In the genomic region with DNA sequence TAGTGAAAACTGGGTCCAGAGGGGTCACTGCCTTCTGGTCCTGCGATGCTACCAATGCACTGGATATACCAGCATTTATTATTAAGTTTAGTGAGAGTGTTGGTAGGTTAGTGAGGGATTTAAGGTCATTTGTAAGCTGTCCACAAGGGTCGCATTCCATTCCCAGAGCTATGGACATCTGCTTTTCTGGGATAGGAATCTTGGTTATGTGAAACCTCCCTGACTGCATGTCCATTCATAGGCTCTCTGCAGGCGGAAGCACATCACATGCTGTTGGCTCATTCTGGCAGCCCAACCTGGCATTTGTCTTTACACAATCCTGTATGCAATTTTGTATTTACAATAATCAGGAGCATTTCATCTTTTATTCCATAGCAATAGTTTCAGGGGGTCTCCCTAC, we compare ENCODE assay signal across 10 cellular contexts. TPM values are rescaled to one million over a fixed set of nuclear protein-coding genes. Genes with fewer than 3 reads are reported as not detected.
"Had no signal": no experiment of that assay in that cellular context is flagged by ENCODE, and none has a peak within 500 bp of the region (broad histone marks: within the 10 kb centered on the region; RNA-seq: fewer than 3 reads in every experiment).

No MANE protein-coding gene starts in this region.

RNA-seq across cellular contexts. Expression of a gene that starts 21.2 kb away (rescaled TPM):
- total RNA-seq: activated B cell treated with CpG ODN at 0.5 μM for 24 hours; activated CD4-positive, alpha-beta T cell treated with anti-CD3 and anti-CD28 coated beads, Interleukin-2, amount 10 ng/mL, durations not matched to agents 24 days and 14 days; activated CD8-positive, alpha-beta memory T cell treated with anti-CD3 and anti-CD28 coated beads, Interleukin-2, amount 10 ng/mL, durations not matched to agents 7 days and 5 days; activated T-helper 1 cell treated with anti-CD3 and anti-CD28 coated beads, Interleukin-12 subunit alpha, Interleukin-12 subunit beta, Interleukin-2, Interleukin-4 antibody, amounts not matched to agents 30 ng/mL and 10 ng/mL and 1 ng/mL, durations not matched to agents 14 hours and 24 hours and 36 hours; ascending aorta; body of pancreas; bronchial epithelial cell; MCF 10A; NCI-H460; PC-9 had no signal

RNA-seq across cellular contexts. Expression of a gene that starts 35.1 kb away (rescaled TPM):
- total RNA-seq: activated B cell treated with CpG ODN at 0.5 μM for 24 hours; activated CD4-positive, alpha-beta T cell treated with anti-CD3 and anti-CD28 coated beads, Interleukin-2, amount 10 ng/mL, durations not matched to agents 24 days and 14 days; activated CD8-positive, alpha-beta memory T cell treated with anti-CD3 and anti-CD28 coated beads, Interleukin-2, amount 10 ng/mL, durations not matched to agents 7 days and 5 days; activated T-helper 1 cell treated with anti-CD3 and anti-CD28 coated beads, Interleukin-12 subunit alpha, Interleukin-12 subunit beta, Interleukin-2, Interleukin-4 antibody, amounts not matched to agents 30 ng/mL and 10 ng/mL and 1 ng/mL, durations not matched to agents 14 hours and 24 hours and 36 hours; ascending aorta; body of pancreas; bronchial epithelial cell; MCF 10A; NCI-H460; PC-9 had no signal
